ENCODE assay signal across 8 cellular contexts in the genomic region with DNA sequence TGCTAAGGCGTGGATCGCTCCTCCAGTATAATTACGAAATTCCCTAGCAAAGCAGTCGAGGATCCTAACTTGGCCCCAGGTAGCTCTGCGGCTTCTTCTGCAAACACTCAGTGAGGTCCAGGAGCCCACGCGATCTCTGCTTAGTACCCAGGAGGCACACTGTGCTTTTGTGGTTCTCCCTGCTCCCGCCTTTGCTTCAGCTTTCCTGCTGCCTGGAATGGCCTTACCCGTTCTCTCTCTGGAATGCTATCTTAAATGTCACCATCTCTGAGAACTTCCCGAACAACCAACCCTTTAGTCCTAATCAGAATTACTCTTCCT. TPM values are rescaled to one million over a fixed set of nuclear protein-coding genes. Genes with fewer than 3 reads are reported as not detected.
DNase-seq lines count a peak whose midpoint lies in the region; ATAC-seq and TF ChIP-seq lines count a peak whose summit lies in the region.

No MANE protein-coding gene starts in this region.

- H3K36me3 ChIP-seq in mammary epithelial cell (ENCODE audit: insufficient read depth, low read length) (no peaks in the 10 kb centered on the region), left lung (peaks cover 0 to 18% of the 10 kb centered on the region in 2 donors), stomach (peaks cover 4 to 27% (median 18%) of the 10 kb centered on the region in 4 donors)

- H4K20me1 ChIP-seq in mammary epithelial cell (ENCODE audit: insufficient read depth, low read length), result no peaks in the 10 kb centered on the region

- H3K79me2 ChIP-seq in mammary epithelial cell (ENCODE audit: insufficient read depth, low read length), result peaks cover 52% of the 10 kb centered on the region

- WGBS in mammary epithelial cell (ENCODE audit: low coverage, missing lambda C conversion rate), result 3% methylated on average over 10 of the region's 10 CpGs
- WGBS in stomach, 5 donors, result 3 to 8% (median 6%) methylated on average over 9 to 10 of the region's 10 CpGs

- peak; percentile 4 for ATAC-seq in GM19372 (IDR thresholded peaks at IDR 0.05; ENCODE audit: low read depth, unreplicated experiment)
- peak; percentile 47 for ATAC-seq in left lung
- ATAC-seq in GM21515 (IDR thresholded peaks at IDR 0.05; ENCODE audit: unreplicated experiment), result no peak

- H3K4me3 ChIP-seq in mammary epithelial cell (replicated peaks in 1 of 3; ENCODE audit: insufficient read depth in 1 of 3, low read depth in 2 of 3, low read length in 3 of 3) (peak overlapping the region; percentile 77 to 95 (median 86)), left lung (peak overlapping the region; percentile 82 to 96), stomach (peak overlapping the region; percentile 67 to 98 (median 96))

- peak overlapping the region; percentile 100 for H2AFZ ChIP-seq in mammary epithelial cell (ENCODE audit: low read depth, low read length)

- dilution Hi-C loops in mammary epithelial cell (cut with HindIII; ENCODE audit: low sequenced_read_pairs), result no loop called here

- no peak for TF ChIP-seq EP300 in stomach (IDR thresholded peaks at IDR 0.05)

- BruUV-seq in mammary epithelial cell (replicated peaks; lab: Mats Ljungman, UMichigan), result no TSS peak

- H3K27me3 ChIP-seq in mammary epithelial cell (ENCODE audit: insufficient read depth, low read length) (no peaks in the 10 kb centered on the region), left lung (no peaks in the 10 kb centered on the region), stomach (no peaks in the 10 kb centered on the region)

- intact Hi-C loops in mammary epithelial cell (cut with micrococcal nuclease), result loop anchor here (2.0 kb wide), 3 partner anchors 71 to 279 kb away; a partner anchor contains a TSS
- intact Hi-C loops in left lung (cut with DNase I), result no loop called here
- intact Hi-C loops in stomach (cut with DNase I; ENCODE audit: low total_unique reads), result no loop called here

- H3K4me1 ChIP-seq in mammary epithelial cell (ENCODE audit: insufficient read depth, low read length) (peaks cover 8% of the 10 kb centered on the region), left lung (peaks cover 10 to 41% of the 10 kb centered on the region in 2 donors), stomach (peaks cover 27 to 44% (median 40%) of the 10 kb centered on the region in 4 donors)

- no peak for TF ChIP-seq CTCF in C4-2B (conservative IDR thresholded peaks at IDR 0.05)
- no peak for TF ChIP-seq CTCF in mammary epithelial cell (conservative IDR thresholded peaks at IDR 0.05 in 1 of 2, IDR thresholded peaks at IDR 0.05 in 1 of 2; ENCODE audit: extremely low read depth in 1 of 2, insufficient read depth in 1 of 2, low read depth in 1 of 2, low read length in 2 of 2)
- no peak for TF ChIP-seq CTCF in left lung (IDR thresholded peaks at IDR 0.05)
- no peak for TF ChIP-seq CTCF in stomach (IDR thresholded peaks at IDR 0.05)

- DNase-seq in NCI-H2107 (lab: John Stamatoyannopoulos, UW) (peak; percentile 31), mammary epithelial cell (no peak), left lung (peak in 1 of 2 donors; percentile 60), stomach (no peak), SKM-1 (lab: John Stamatoyannopoulos, UW; ENCODE audit: unreplicated experiment) (no peak)

- peak overlapping the region; percentile 90 for H3K9ac ChIP-seq in mammary epithelial cell (ENCODE audit: insufficient read depth, low read length)

- no peaks in the 10 kb centered on the region for H3K9me3 ChIP-seq in mammary epithelial cell (replicated peaks; ENCODE audit: insufficient read depth, low read length)
- no peaks in the 10 kb centered on the region for H3K9me3 ChIP-seq in left lung
- H3K9me3 ChIP-seq in stomach, result no peaks in the 10 kb centered on the region

- CTCF ChIA-PET in mammary epithelial cell (lab: Charles Lee; ENCODE audit: low non-redundant PET), result no interaction called here

- no peak for TF ChIP-seq POLR2A in stomach (IDR thresholded peaks at IDR 0.05)

- peak overlapping the region; percentile 76 for H3K27ac ChIP-seq in C4-2B
- H3K27ac ChIP-seq in mammary epithelial cell (ENCODE audit: insufficient read depth, low read depth, low read length), result peak overlapping the region; percentile 68
- H3K27ac ChIP-seq in left lung, result peak overlapping the region; percentile 81 to 91
- peak overlapping the region; percentile 88 to 98 (median 91) for H3K27ac ChIP-seq in stomach

- in situ Hi-C loops in mammary epithelial cell (cut with MboI; ENCODE audit: low sequenced_read_pairs in 2 of 2), result no loop called here

- H3K4me2 ChIP-seq in mammary epithelial cell (ENCODE audit: insufficient read depth, low read depth, low read length), result peak overlapping the region; percentile 96

RNA-seq across cellular contexts. Expression of a gene that starts 0.6 kb away (rescaled TPM):
- total RNA-seq in mammary epithelial cell (10 to 100 TPM; 21.0 to 22.8 TPM), left lung (10 to 100 TPM; 21.5 to 22.6 TPM), stomach (10 to 100 TPM; 12.2 to 54.5 (median 37.3) TPM)
- polyA plus RNA-seq in mammary epithelial cell (9.7 TPM), stomach (1 to 10 TPM; 3.1 to 4.7 (median 3.5) TPM)
- polyA minus RNA-seq in mammary epithelial cell, result 33.1 TPM

RNA-seq across cellular contexts. Expression of a gene that starts 0.9 kb away (rescaled TPM):
- total RNA-seq in mammary epithelial cell (10 to 100 TPM; 11.0 to 16.9 TPM), left lung (10 to 100 TPM; 24.7 to 32.2 TPM), stomach (10 to 100 TPM in 3 of 5 donors, 1 to 10 TPM in 2; 1.2 to 32.9 (median 10.7) TPM)
- polyA plus RNA-seq in mammary epithelial cell (8.2 TPM), stomach (10 to 100 TPM in 2 of 3 donors, 1 to 10 TPM in 1; 6.9 to 17.7 (median 13.3) TPM)
- polyA minus RNA-seq in mammary epithelial cell, result 10.1 TPM
